ENCODE assay signal across 1 cellular context in genomic region chr10:129546106-129546505, GRCh38.
TF ChIP-seq lines count a peak whose summit lies in the region.

No MANE protein-coding gene starts in this region.

TF ChIP-seq in HepG2, 621 proteins besides CTCF, POLR2A, EP300 and RAD21:
- TF ChIP-seq CENPBD1 (CRISPR knock-in tag; IDR thresholded peaks at IDR 0.05; ENCODE audit: borderline replicate concordance, low read depth) = no peak
- TF ChIP-seq MTF2 (CRISPR knock-in tag; IDR thresholded peaks at IDR 0.05; ENCODE audit: borderline replicate concordance) = no peak
- TF ChIP-seq HOMEZ (CRISPR knock-in tag; IDR thresholded peaks at IDR 0.05; ENCODE audit: low read depth) = no peak
- TF ChIP-seq ZNF354B (CRISPR knock-in tag; IDR thresholded peaks at IDR 0.05) = no peak
- no peak for TF ChIP-seq RORA (CRISPR knock-in tag; IDR thresholded peaks at IDR 0.05)
- TF ChIP-seq PHF21A (CRISPR knock-in tag; IDR thresholded peaks at IDR 0.05) = no peak
- TF ChIP-seq CAMTA2 (CRISPR knock-in tag; IDR thresholded peaks at IDR 0.05; ENCODE audit: borderline replicate concordance) = no peak
- TF ChIP-seq ATF5 (CRISPR knock-in tag; IDR thresholded peaks at IDR 0.05; ENCODE audit: low read depth) = no peak
TF ChIP-seq in HepG2: peak in this region for 0.
